19 cellular contexts compared by ENCODE assay signal in the genomic region with DNA sequence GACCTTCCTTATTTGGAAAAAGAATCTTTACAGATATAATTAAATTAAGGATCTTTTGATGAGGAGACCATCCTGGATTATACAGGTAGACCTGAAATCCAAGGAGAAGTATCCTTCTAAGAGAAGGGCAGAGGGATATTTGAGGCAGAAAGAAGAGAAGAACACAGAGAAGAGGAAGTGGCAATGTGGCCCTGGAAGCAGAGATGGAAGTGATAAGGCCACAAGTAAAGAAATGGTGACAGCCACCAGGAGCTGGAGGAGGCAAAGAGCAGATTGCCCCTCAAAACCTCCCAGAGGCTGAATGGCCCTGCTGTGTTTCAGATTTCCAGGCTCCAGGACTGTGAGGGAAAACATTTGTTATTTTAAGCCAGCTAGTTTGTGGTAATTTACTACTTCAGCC.
A peak's percentile ranks its signal among the peaks of the same experiment; 100 is the strongest.
DNase-seq lines count a peak whose midpoint lies in the region; ATAC-seq and TF ChIP-seq lines count a peak whose summit lies in the region.
"Had no signal": no experiment of that assay in that cellular context is flagged by ENCODE, and none has a peak within 500 bp of the region (broad histone marks: within the 10 kb centered on the region; RNA-seq: fewer than 3 reads in every experiment).

No MANE protein-coding gene starts in this region.

- no peak for DNase-seq in activated naive CD4-positive, alpha-beta T cell treated with Interleukin-2 at 50 U/mL for 16 hours
- no peak for DNase-seq in activated T-helper 1 cell treated with anti-CD3 and anti-CD28 coated beads, Interleukin-12 subunit alpha, Interleukin-12 subunit beta, Interleukin-2, Interleukin-4 antibody, amounts not matched to agents 30 ng/mL and 10 ng/mL and 1 ng/mL, durations not matched to agents 14 hours and 24 hours and 36 hours (ENCODE audit: low spot score)
- no peak for DNase-seq in right lobe of liver
- no peak for DNase-seq in MCF 10A (ENCODE audit: unreplicated experiment)
- DNase-seq in NCI-H446 (lab: John Stamatoyannopoulos, UW) = no peak
- DNase-seq: DMS79; effector memory CD4-positive, alpha-beta T cell; hypothalamus; islet precursor cell; lower lobe of right lung; NCI-H2081; NCI-H345; NCI-H82; substantia nigra had no signal

- no peak for TF ChIP-seq POLR2A in right lobe of liver (IDR thresholded peaks at IDR 0.05)

- no peaks in the 10 kb centered on the region for H3K9me2 ChIP-seq in Loucy (replicated peaks; ENCODE audit: low read depth, low read length)

- H3K36me3 ChIP-seq in Loucy (ENCODE audit: insufficient read depth, low read length) = no peaks in the 10 kb centered on the region
- H3K36me3 ChIP-seq in right lobe of liver = no peaks in the 10 kb centered on the region
- H3K36me3 ChIP-seq: lower lobe of right lung had no signal

- intact Hi-C loops in activated T-helper 1 cell treated with anti-CD3 and anti-CD28 coated beads, Interleukin-12 subunit alpha, Interleukin-12 subunit beta, Interleukin-2, Interleukin-4 antibody, amounts not matched to agents 30 ng/mL and 10 ng/mL and 1 ng/mL, durations not matched to agents 14 hours and 24 hours and 36 hours (cut with micrococcal nuclease) = loop anchor here (5.0 kb wide), 4 partner anchors 349 to 564 kb away; no protein-coding TSS in a partner anchor
- intact Hi-C loops in right lobe of liver (cut with DNase I) = no loop called here
- intact Hi-C loops in MCF 10A (cut with micrococcal nuclease) = no loop called here

- H3K4me2 ChIP-seq in Loucy (ENCODE audit: low read depth, low read length, poor library complexity, severe bottlenecking) = peak overlapping the region; percentile 0

- ATAC-seq in right lobe of liver = no peak
- ATAC-seq: esophagus mucosa had no signal

- H2AFZ ChIP-seq in Loucy (ENCODE audit: low read length) = no peak overlapping the region

- POLR2A ChIA-PET in MCF 10A (lab: Yijun Ruan, JAX) = no interaction called here

- H3K27me3 Mint-ChIP-seq in activated naive CD4-positive, alpha-beta T cell treated with anti-CD3 and anti-CD28 coated beads, Interleukin-2, amount 50 U/mL, for 24 hours = no peaks in the 10 kb centered on the region
- no peaks in the 10 kb centered on the region for H3K27me3 Mint-ChIP-seq in activated T-helper 1 cell treated with anti-CD3 and anti-CD28 coated beads, Interleukin-12 subunit alpha, Interleukin-12 subunit beta, Interleukin-2, Interleukin-4 antibody, amounts not matched to agents 30 ng/mL and 10 ng/mL and 1 ng/mL, durations not matched to agents 14 hours and 24 hours and 36 hours (ENCODE audit: insufficient read depth)
- no peaks in the 10 kb centered on the region for H3K27me3 Mint-ChIP-seq in MCF 10A (ENCODE audit: insufficient read depth, unreplicated experiment)

- H3K36me3 Mint-ChIP-seq in activated naive CD4-positive, alpha-beta T cell treated with anti-CD3 and anti-CD28 coated beads, Interleukin-2, amount 50 U/mL, for 24 hours = no peaks in the 10 kb centered on the region
- peaks cover 2% of the 10 kb centered on the region for H3K36me3 Mint-ChIP-seq in activated T-helper 1 cell treated with anti-CD3 and anti-CD28 coated beads, Interleukin-12 subunit alpha, Interleukin-12 subunit beta, Interleukin-2, Interleukin-4 antibody, amounts not matched to agents 30 ng/mL and 10 ng/mL and 1 ng/mL, durations not matched to agents 14 hours and 24 hours and 36 hours (ENCODE audit: low read depth)
- H3K36me3 Mint-ChIP-seq in MCF 10A (ENCODE audit: insufficient read depth, unreplicated experiment) = no peaks in the 10 kb centered on the region

- peaks cover 80% of the 10 kb centered on the region for H3K4me1 Mint-ChIP-seq in activated naive CD4-positive, alpha-beta T cell treated with anti-CD3 and anti-CD28 coated beads, Interleukin-2, amount 50 U/mL, for 24 hours
- peaks cover 88% of the 10 kb centered on the region for H3K4me1 Mint-ChIP-seq in activated T-helper 1 cell treated with anti-CD3 and anti-CD28 coated beads, Interleukin-12 subunit alpha, Interleukin-12 subunit beta, Interleukin-2, Interleukin-4 antibody, amounts not matched to agents 30 ng/mL and 10 ng/mL and 1 ng/mL, durations not matched to agents 14 hours and 24 hours and 36 hours (ENCODE audit: low read depth)
- peaks cover 30% of the 10 kb centered on the region for H3K4me1 Mint-ChIP-seq in MCF 10A (ENCODE audit: insufficient read depth, unreplicated experiment)

- H3K79me2 ChIP-seq in Loucy (ENCODE audit: insufficient read depth, low read length) = no peaks in the 10 kb centered on the region

- no peaks in the 10 kb centered on the region for H4K20me1 ChIP-seq in Loucy (ENCODE audit: insufficient read depth, low read length, poor library complexity, severe bottlenecking)

- H3K4me3 Mint-ChIP-seq in activated naive CD4-positive, alpha-beta T cell treated with anti-CD3 and anti-CD28 coated beads, Interleukin-2, amount 50 U/mL, for 24 hours = no peak overlapping the region
- H3K4me3 Mint-ChIP-seq in activated T-helper 1 cell treated with anti-CD3 and anti-CD28 coated beads, Interleukin-12 subunit alpha, Interleukin-12 subunit beta, Interleukin-2, Interleukin-4 antibody, amounts not matched to agents 30 ng/mL and 10 ng/mL and 1 ng/mL, durations not matched to agents 14 hours and 24 hours and 36 hours = no peak overlapping the region
- H3K4me3 Mint-ChIP-seq in MCF 10A (ENCODE audit: unreplicated experiment) = no peak overlapping the region

- no peak for TF ChIP-seq CTCF in Loucy (conservative IDR thresholded peaks at IDR 0.05; ENCODE audit: low read length)
- no peak for TF ChIP-seq CTCF in right lobe of liver (IDR thresholded peaks at IDR 0.05)
- TF ChIP-seq CTCF in MCF 10A (IDR thresholded peaks at IDR 0.05; ENCODE audit: unreplicated experiment) = no peak

- H3K27me3 ChIP-seq in Loucy (ENCODE audit: insufficient read depth, low read length, poor library complexity, severe bottlenecking) (no peaks in the 10 kb centered on the region), right lobe of liver (no peaks in the 10 kb centered on the region)

- peaks cover 53% of the 10 kb centered on the region for H3K4me1 ChIP-seq in Loucy (ENCODE audit: insufficient read depth, low read length, poor library complexity, severe bottlenecking)
- H3K4me1 ChIP-seq in right lobe of liver = no peaks in the 10 kb centered on the region

- H3K4me3 ChIP-seq in Loucy (ENCODE audit: low read length, poor library complexity, severe bottlenecking) (no peak overlapping the region), right lobe of liver (no peak overlapping the region)
- H3K4me3 ChIP-seq: lower lobe of right lung had no signal

- no peaks in the 10 kb centered on the region for H3K9me3 ChIP-seq in Loucy (ENCODE audit: insufficient read depth, low read depth, low read length)
- no peaks in the 10 kb centered on the region for H3K9me3 ChIP-seq in right lobe of liver
- H3K9me3 ChIP-seq: lower lobe of right lung had no signal

- CTCF ChIA-PET in MCF 10A (lab: Yijun Ruan, JAX) = interaction anchor here (0.6 to 3.1 kb wide), 2 partner anchors 12 to 55 kb away, joined by 4 to 19 read pairs; no protein-coding TSS in a partner anchor

- H3F3A ChIP-seq in Loucy (ENCODE audit: low read depth) = peaks cover 12% of the 10 kb centered on the region

- no peak overlapping the region for H3K9ac ChIP-seq in Loucy (ENCODE audit: low read depth, low read length, poor library complexity, severe bottlenecking)

- H3K9me3 Mint-ChIP-seq in activated naive CD4-positive, alpha-beta T cell treated with anti-CD3 and anti-CD28 coated beads, Interleukin-2, amount 50 U/mL, for 24 hours = no peaks in the 10 kb centered on the region
- H3K9me3 Mint-ChIP-seq in activated T-helper 1 cell treated with anti-CD3 and anti-CD28 coated beads, Interleukin-12 subunit alpha, Interleukin-12 subunit beta, Interleukin-2, Interleukin-4 antibody, amounts not matched to agents 30 ng/mL and 10 ng/mL and 1 ng/mL, durations not matched to agents 14 hours and 24 hours and 36 hours = no peaks in the 10 kb centered on the region
- no peaks in the 10 kb centered on the region for H3K9me3 Mint-ChIP-seq in MCF 10A (ENCODE audit: unreplicated experiment)

- peak overlapping the region; percentile 56 for H3K27ac Mint-ChIP-seq in activated naive CD4-positive, alpha-beta T cell treated with anti-CD3 and anti-CD28 coated beads, Interleukin-2, amount 50 U/mL, for 24 hours
- H3K27ac Mint-ChIP-seq in activated T-helper 1 cell treated with anti-CD3 and anti-CD28 coated beads, Interleukin-12 subunit alpha, Interleukin-12 subunit beta, Interleukin-2, Interleukin-4 antibody, amounts not matched to agents 30 ng/mL and 10 ng/mL and 1 ng/mL, durations not matched to agents 14 hours and 24 hours and 36 hours = peak overlapping the region; percentile 72
- no peak overlapping the region for H3K27ac Mint-ChIP-seq in MCF 10A (ENCODE audit: low read depth, unreplicated experiment)
- H3K27ac Mint-ChIP-seq: progenitor cell of endocrine pancreas had no signal

- BruUV-seq in MCF 10A (replicated peaks; lab: Mats Ljungman, UMichigan) = no TSS peak

- H3K27ac ChIP-seq in right lobe of liver = no peak overlapping the region
- H3K27ac ChIP-seq: lower lobe of right lung, VCaP had no signal
